In the genomic region with DNA sequence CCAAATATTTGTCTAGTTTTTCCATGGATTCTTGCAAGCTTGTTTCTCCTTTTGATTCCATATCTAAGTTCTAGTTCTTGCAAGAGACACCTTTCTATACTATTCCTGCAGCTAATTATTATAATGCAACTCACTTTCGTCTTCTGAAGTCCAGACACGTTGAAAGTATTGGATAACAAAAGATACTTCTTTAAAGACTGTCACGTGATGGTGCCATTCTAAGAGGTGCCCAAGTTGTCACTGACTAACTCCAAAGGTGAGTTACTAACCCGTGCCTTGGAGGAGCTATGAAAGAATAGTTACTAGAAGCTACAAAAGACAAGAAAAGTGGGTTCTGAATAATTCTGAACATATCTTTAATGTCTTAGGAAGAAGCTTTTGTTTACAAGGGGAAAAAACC, we compare ENCODE assay signal across 1 cellular context.
TF ChIP-seq lines count a peak whose summit lies in the region.

No MANE protein-coding gene starts in this region.

TF ChIP-seq in K562, 482 proteins besides CTCF, POLR2A, EP300 and RAD21 (continued from another document):
- TF ChIP-seq, protein P1, sequence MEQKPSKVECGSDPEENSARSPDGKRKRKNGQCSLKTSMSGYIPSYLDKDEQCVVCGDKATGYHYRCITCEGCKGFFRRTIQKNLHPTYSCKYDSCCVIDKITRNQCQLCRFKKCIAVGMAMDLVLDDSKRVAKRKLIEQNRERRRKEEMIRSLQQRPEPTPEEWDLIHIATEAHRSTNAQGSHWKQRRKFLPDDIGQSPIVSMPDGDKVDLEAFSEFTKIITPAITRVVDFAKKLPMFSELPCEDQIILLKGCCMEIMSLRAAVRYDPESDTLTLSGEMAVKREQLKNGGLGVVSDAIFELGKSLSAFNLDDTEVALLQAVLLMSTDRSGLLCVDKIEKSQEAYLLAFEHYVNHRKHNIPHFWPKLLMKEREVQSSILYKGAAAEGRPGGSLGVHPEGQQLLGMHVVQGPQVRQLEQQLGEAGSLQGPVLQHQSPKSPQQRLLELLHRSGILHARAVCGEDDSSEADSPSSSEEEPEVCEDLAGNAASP (IDR thresholded peaks at IDR 0.05): no peak
